8 cellular contexts compared by ENCODE assay signal in genomic region chr3:131501949-131502348, GRCh38. TPM values are rescaled to one million over a fixed set of nuclear protein-coding genes. Genes with fewer than 3 reads are reported as not detected.
DNase-seq lines count a peak whose midpoint lies in the region; ATAC-seq and TF ChIP-seq lines count a peak whose summit lies in the region.

No MANE protein-coding gene starts in this region.

- no peaks in the 10 kb centered on the region for H3K27me3 Mint-ChIP-seq in CD4-positive, alpha-beta T cell
- peaks cover 34% of the 10 kb centered on the region for H3K27me3 Mint-ChIP-seq in mesothelial cell of epicardium (ENCODE audit: low read depth)

- H3K4me1 Mint-ChIP-seq in CD4-positive, alpha-beta T cell (ENCODE audit: low read depth) = peaks cover 54% of the 10 kb centered on the region
- peaks cover 16% of the 10 kb centered on the region for H3K4me1 Mint-ChIP-seq in mesothelial cell of epicardium

- H3K4me3 ChIP-seq in brain microvascular endothelial cell (ENCODE audit: low read depth, low read length) = peak overlapping the region; percentile 93

- POLR2A ChIA-PET in CD4-positive, alpha-beta T cell (lab: Charles Lee) = interaction anchor here (1.2 kb wide), 1 partner anchor 21 kb away, joined by 3 read pairs; no protein-coding TSS in a partner anchor

- peaks cover 21% of the 10 kb centered on the region for H3K36me3 ChIP-seq in brain microvascular endothelial cell (replicated peaks)

- peak overlapping the region; percentile 76 for H3K27ac ChIP-seq in CD4-positive, alpha-beta T cell (ENCODE audit: low read depth, low read length)
- H3K27ac ChIP-seq in brain microvascular endothelial cell = peak overlapping the region; percentile 84
- no peak overlapping the region for H3K27ac ChIP-seq in caudate nucleus (ENCODE audit: low read depth, low read length)

- no peaks in the 10 kb centered on the region for H3K9me3 Mint-ChIP-seq in CD4-positive, alpha-beta T cell
- no peaks in the 10 kb centered on the region for H3K9me3 Mint-ChIP-seq in mesothelial cell of epicardium

- ATAC-seq in CD4-positive, alpha-beta T cell (ENCODE audit: poor library complexity) = no peak
- ATAC-seq in HG03196 (IDR thresholded peaks at IDR 0.05; ENCODE audit: unreplicated experiment) = peak; percentile 4
- no peak for ATAC-seq in omental fat pad (ENCODE audit: low FRiP score)
- no peak for ATAC-seq in GM18858 (IDR thresholded peaks at IDR 0.05; ENCODE audit: unreplicated experiment)

- CTCF ChIA-PET in CD4-positive, alpha-beta T cell (lab: Charles Lee) = no interaction called here

- TF ChIP-seq CTCF in CD4-positive, alpha-beta T cell (IDR thresholded peaks at IDR 0.05) = no peak
- no peak for TF ChIP-seq CTCF in brain microvascular endothelial cell (IDR thresholded peaks at IDR 0.05; ENCODE audit: low read depth, low read length, missing control alignments)
- TF ChIP-seq CTCF in mesothelial cell of epicardium (IDR thresholded peaks at IDR 0.05; ENCODE audit: unreplicated experiment) = no peak
- TF ChIP-seq CTCF in omental fat pad (IDR thresholded peaks at IDR 0.05) = no peak

- no peaks in the 10 kb centered on the region for H3K27me3 ChIP-seq in CD4-positive, alpha-beta T cell (ENCODE audit: control insufficient read depth, insufficient read depth, low read length)
- H3K27me3 ChIP-seq in brain microvascular endothelial cell (replicated peaks) = no peaks in the 10 kb centered on the region

- peak overlapping the region; percentile 93 for H3K27ac Mint-ChIP-seq in CD4-positive, alpha-beta T cell
- H3K27ac Mint-ChIP-seq in mesothelial cell of epicardium = peak overlapping the region; percentile 96

- peak overlapping the region; percentile 98 for H3K4me3 Mint-ChIP-seq in CD4-positive, alpha-beta T cell
- H3K4me3 Mint-ChIP-seq in mesothelial cell of epicardium = peak overlapping the region; percentile 97

- intact Hi-C loops in CD4-positive, alpha-beta T cell (cut with DNase I, micrococcal nuclease) = loop anchor here (2.0 to 10.0 kb wide), 8 partner anchors 117 to 1155 kb away; partner anchors contain the start of genes ASTE1 (in 2 of the 2), NEK11 (in 2 of the 2), ACAD11 (in 1 of the 2) and ATP2C1 (in 1 of the 2)

- peaks cover 55% of the 10 kb centered on the region for H3K36me3 Mint-ChIP-seq in CD4-positive, alpha-beta T cell (ENCODE audit: low read depth)
- H3K36me3 Mint-ChIP-seq in mesothelial cell of epicardium = peaks cover 17% of the 10 kb centered on the region

- no peaks in the 10 kb centered on the region for H3K9me3 ChIP-seq in CD4-positive, alpha-beta T cell (ENCODE audit: control insufficient read depth, low read length)

- in situ Hi-C loops in brain microvascular endothelial cell (cut with HindIII; ENCODE audit: low pct_ligation_motif_present, low sequenced_read_pairs) = no loop called here

- no peak for DNase-seq in CD4-positive, alpha-beta T cell
- DNase-seq in brain microvascular endothelial cell = no peak
- no peak for DNase-seq in mesothelial cell of epicardium (ENCODE audit: low spot score in 2 of 2, unreplicated experiment in 2 of 2)
- no peak for DNase-seq in caudate nucleus (lab: John Stamatoyannopoulos, UW)
- no peak for DNase-seq in omental fat pad (ENCODE audit: low spot score)
- DNase-seq in pons (ENCODE audit: low spot score) = no peak

RNA-seq across cellular contexts. Expression of gene MRPL3, which starts 0.8 kb away (rescaled TPM):
- 10 to 100 TPM; 36.0 to 37.6 TPM for total RNA-seq in CD4-positive, alpha-beta T cell
- total RNA-seq in mesothelial cell of epicardium (77.5 to 77.7 TPM (median 77.7 TPM) in 3 replicates), omental fat pad (10 to 100 TPM; 82.9 to 92.5 (median 88.6) TPM)
